Comparison of ENCODE assay signal across 1 cellular context in the genomic region with DNA sequence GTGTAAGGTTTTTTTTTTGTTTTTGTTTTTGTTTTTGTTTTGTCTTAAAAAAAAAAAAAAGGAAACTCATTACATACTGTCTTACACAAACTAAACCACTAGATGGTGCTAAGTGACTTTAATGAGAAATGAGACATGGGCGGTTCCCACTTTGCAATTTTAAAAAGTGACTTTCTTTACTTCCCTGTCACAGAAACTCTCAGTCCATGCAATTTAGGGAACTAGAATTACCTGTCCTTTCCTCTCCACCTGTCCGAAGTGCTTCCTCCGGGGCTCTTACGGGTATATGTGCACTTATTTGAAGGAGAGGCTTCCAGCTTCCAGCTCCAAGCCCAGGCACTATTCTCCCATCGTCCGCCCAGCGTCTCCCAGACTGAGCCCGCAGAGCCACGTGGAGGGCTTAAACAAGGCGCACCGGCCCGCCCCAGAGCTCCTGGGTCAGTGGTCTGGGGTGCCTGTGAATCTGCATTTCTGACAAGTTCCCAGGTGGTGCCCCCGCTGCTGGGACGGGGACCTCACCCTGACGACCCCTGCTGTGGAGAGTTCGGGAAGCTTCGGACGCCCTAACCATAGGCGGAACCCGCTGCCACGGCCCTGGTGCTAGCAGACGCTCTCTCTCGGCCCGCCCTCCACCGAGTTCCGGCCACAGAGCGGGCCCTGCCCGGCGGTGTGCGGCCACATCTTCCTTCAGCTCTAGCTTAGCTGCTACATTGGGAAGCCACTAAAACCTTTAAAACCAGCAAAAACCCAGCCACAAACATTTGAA.
TF ChIP-seq lines count a peak whose summit lies in the region.

No MANE protein-coding gene starts in this region.

TF ChIP-seq in HepG2, 621 proteins besides CTCF, POLR2A, EP300 and RAD21 (continued from another document and continues in another):
- TF ChIP-seq, protein P1, sequence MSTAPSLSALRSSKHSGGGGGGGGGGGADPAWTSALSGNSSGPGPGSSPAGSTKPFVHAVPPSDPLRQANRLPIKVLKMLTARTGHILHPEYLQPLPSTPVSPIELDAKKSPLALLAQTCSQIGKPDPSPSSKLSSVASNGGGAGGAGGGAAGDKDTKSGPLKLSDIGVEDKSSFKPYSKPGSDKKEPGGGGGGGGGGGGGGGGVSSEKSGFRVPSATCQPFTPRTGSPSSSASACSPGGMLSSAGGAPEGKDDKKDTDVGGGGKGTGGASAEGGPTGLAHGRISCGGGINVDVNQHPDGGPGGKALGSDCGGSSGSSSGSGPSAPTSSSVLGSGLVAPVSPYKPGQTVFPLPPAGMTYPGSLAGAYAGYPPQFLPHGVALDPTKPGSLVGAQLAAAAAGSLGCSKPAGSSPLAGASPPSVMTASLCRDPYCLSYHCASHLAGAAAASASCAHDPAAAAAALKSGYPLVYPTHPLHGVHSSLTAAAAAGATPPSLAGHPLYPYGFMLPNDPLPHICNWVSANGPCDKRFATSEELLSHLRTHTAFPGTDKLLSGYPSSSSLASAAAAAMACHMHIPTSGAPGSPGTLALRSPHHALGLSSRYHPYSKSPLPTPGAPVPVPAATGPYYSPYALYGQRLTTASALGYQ (CRISPR knock-in tag; IDR thresholded peaks at IDR 0.05) = peak; percentile 50
- TF ChIP-seq ZNF720 (CRISPR knock-in tag; IDR thresholded peaks at IDR 0.05) (no peak), MTF1 (CRISPR knock-in tag; IDR thresholded peaks at IDR 0.05) (no peak), ZNF747 (CRISPR knock-in tag; IDR thresholded peaks at IDR 0.05; ENCODE audit: borderline replicate concordance) (no peak), NR2F2 (IDR thresholded peaks at IDR 0.05; ENCODE audit: borderline replicate concordance, low read depth) (no peak), SOX5 (CRISPR knock-in tag; IDR thresholded peaks at IDR 0.05; ENCODE audit: borderline replicate concordance) (no peak; the same call in 1 of the 2 replicates), PCBP1 (IDR thresholded peaks at IDR 0.05; ENCODE audit: borderline replicate concordance, low read depth, low read length) (0 out of 2 replicates have a peak, but pooled peaks have one; percentile 53), TEAD2 (CRISPR knock-in tag; IDR thresholded peaks at IDR 0.05) (no peak), MZF1 (CRISPR knock-in tag; IDR thresholded peaks at IDR 0.05; ENCODE audit: borderline replicate concordance) (no peak), ZNF264 (CRISPR knock-in tag; IDR thresholded peaks at IDR 0.05) (no peak), MED8 (CRISPR knock-in tag; IDR thresholded peaks at IDR 0.05; ENCODE audit: insufficient replicate concordance) (no peak), PLRG1 (conservative IDR thresholded peaks at IDR 0.05) (no peak), HMGA1 (CRISPR knock-in tag; conservative IDR thresholded peaks at IDR 0.05) (no peak), ZNF615 (CRISPR knock-in tag; IDR thresholded peaks at IDR 0.05; ENCODE audit: borderline replicate concordance) (peak; percentile 95; the same call in 1 of the 2 replicates), YY1 (IDR thresholded peaks at IDR 0.05; ENCODE audit: insufficient read depth, insufficient replicate concordance, low read depth, low read length) (no peak), ZNF614 (CRISPR knock-in tag; IDR thresholded peaks at IDR 0.05; ENCODE audit: borderline replicate concordance) (no peak), MBNL3 (CRISPR knock-in tag; conservative IDR thresholded peaks at IDR 0.05) (no peak), IKZF1 (IDR thresholded peaks at IDR 0.05) (no peak), FOXC1 (CRISPR knock-in tag; IDR thresholded peaks at IDR 0.05; ENCODE audit: borderline replicate concordance) (peak; percentile 62; the same call in 1 of the 2 replicates), RAD51 (IDR thresholded peaks at IDR 0.05; ENCODE audit: borderline replicate concordance) (no peak), ZNF761 (CRISPR knock-in tag; conservative IDR thresholded peaks at IDR 0.05) (no peak), ZNF225 (CRISPR knock-in tag; IDR thresholded peaks at IDR 0.05) (peak; percentile 96), ZFY (CRISPR knock-in tag; IDR thresholded peaks at IDR 0.05) (peak; percentile 58)
- TF ChIP-seq, protein P2, sequence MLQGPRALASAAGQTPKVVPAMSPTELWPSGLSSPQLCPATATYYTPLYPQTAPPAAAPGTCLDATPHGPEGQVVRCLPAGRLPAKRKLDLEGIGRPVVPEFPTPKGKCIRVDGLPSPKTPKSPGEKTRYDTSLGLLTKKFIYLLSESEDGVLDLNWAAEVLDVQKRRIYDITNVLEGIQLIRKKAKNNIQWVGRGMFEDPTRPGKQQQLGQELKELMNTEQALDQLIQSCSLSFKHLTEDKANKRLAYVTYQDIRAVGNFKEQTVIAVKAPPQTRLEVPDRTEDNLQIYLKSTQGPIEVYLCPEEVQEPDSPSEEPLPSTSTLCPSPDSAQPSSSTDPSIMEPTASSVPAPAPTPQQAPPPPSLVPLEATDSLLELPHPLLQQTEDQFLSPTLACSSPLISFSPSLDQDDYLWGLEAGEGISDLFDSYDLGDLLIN (CRISPR knock-in tag; IDR thresholded peaks at IDR 0.05; ENCODE audit: borderline replicate concordance) = no peak
- TF ChIP-seq, protein P3, sequence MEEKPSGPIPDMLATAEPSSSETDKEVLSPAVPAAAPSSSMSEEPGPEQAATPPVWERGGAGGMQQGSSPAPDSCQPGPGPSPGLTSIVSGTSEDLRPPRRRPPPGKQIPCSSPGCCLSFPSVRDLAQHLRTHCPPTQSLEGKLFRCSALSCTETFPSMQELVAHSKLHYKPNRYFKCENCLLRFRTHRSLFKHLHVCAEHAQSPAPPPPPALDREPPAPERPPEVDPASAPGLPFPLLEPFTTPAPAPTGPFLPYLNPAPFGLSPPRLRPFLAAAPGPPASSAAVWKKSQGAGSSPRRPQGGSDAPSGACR (CRISPR knock-in tag; IDR thresholded peaks at IDR 0.05) = no peak
- TF ChIP-seq, protein P4, sequence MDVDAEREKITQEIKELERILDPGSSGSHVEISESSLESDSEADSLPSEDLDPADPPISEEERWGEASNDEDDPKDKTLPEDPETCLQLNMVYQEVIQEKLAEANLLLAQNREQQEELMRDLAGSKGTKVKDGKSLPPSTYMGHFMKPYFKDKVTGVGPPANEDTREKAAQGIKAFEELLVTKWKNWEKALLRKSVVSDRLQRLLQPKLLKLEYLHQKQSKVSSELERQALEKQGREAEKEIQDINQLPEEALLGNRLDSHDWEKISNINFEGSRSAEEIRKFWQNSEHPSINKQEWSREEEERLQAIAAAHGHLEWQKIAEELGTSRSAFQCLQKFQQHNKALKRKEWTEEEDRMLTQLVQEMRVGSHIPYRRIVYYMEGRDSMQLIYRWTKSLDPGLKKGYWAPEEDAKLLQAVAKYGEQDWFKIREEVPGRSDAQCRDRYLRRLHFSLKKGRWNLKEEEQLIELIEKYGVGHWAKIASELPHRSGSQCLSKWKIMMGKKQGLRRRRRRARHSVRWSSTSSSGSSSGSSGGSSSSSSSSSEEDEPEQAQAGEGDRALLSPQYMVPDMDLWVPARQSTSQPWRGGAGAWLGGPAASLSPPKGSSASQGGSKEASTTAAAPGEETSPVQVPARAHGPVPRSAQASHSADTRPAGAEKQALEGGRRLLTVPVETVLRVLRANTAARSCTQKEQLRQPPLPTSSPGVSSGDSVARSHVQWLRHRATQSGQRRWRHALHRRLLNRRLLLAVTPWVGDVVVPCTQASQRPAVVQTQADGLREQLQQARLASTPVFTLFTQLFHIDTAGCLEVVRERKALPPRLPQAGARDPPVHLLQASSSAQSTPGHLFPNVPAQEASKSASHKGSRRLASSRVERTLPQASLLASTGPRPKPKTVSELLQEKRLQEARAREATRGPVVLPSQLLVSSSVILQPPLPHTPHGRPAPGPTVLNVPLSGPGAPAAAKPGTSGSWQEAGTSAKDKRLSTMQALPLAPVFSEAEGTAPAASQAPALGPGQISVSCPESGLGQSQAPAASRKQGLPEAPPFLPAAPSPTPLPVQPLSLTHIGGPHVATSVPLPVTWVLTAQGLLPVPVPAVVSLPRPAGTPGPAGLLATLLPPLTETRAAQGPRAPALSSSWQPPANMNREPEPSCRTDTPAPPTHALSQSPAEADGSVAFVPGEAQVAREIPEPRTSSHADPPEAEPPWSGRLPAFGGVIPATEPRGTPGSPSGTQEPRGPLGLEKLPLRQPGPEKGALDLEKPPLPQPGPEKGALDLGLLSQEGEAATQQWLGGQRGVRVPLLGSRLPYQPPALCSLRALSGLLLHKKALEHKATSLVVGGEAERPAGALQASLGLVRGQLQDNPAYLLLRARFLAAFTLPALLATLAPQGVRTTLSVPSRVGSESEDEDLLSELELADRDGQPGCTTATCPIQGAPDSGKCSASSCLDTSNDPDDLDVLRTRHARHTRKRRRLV (CRISPR knock-in tag; IDR thresholded peaks at IDR 0.05) = peak; percentile 93
- TF ChIP-seq, protein P5, sequence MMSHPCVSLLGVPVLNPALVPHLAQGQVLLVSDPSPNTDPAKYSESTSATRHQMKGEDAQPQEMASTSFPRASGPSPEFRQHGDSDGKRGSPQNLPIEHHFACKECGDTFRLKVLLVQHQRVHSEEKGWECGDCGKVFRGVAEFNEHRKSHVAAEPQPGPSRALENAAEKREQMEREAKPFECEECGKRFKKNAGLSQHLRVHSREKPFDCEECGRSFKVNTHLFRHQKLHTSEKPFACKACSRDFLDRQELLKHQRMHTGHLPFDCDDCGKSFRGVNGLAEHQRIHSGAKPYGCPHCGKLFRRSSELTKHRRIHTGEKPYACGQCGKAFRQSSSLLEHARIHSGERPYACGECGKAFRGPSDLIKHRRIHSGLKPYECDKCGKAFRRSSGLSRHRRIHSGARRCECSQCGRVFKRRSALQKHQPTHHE (CRISPR knock-in tag; IDR thresholded peaks at IDR 0.05; ENCODE audit: borderline replicate concordance) = no peak
- TF ChIP-seq, protein P6, sequence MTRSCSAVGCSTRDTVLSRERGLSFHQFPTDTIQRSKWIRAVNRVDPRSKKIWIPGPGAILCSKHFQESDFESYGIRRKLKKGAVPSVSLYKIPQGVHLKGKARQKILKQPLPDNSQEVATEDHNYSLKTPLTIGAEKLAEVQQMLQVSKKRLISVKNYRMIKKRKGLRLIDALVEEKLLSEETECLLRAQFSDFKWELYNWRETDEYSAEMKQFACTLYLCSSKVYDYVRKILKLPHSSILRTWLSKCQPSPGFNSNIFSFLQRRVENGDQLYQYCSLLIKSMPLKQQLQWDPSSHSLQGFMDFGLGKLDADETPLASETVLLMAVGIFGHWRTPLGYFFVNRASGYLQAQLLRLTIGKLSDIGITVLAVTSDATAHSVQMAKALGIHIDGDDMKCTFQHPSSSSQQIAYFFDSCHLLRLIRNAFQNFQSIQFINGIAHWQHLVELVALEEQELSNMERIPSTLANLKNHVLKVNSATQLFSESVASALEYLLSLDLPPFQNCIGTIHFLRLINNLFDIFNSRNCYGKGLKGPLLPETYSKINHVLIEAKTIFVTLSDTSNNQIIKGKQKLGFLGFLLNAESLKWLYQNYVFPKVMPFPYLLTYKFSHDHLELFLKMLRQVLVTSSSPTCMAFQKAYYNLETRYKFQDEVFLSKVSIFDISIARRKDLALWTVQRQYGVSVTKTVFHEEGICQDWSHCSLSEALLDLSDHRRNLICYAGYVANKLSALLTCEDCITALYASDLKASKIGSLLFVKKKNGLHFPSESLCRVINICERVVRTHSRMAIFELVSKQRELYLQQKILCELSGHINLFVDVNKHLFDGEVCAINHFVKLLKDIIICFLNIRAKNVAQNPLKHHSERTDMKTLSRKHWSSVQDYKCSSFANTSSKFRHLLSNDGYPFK (CRISPR knock-in tag; IDR thresholded peaks at IDR 0.05; ENCODE audit: borderline replicate concordance) = 0 out of 2 replicates have a peak, but pooled peaks have one; percentile 7
- TF ChIP-seq, protein P7, sequence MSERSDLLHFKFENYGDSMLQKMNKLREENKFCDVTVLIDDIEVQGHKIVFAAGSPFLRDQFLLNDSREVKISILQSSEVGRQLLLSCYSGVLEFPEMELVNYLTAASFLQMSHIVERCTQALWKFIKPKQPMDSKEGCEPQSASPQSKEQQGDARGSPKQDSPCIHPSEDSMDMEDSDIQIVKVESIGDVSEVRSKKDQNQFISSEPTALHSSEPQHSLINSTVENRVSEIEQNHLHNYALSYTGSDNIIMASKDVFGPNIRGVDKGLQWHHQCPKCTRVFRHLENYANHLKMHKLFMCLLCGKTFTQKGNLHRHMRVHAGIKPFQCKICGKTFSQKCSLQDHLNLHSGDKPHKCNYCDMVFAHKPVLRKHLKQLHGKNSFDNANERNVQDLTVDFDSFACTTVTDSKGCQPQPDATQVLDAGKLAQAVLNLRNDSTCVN (CRISPR knock-in tag; IDR thresholded peaks at IDR 0.05; ENCODE audit: borderline replicate concordance) = 0 out of 2 replicates have a peak, but pooled peaks have one; percentile 34
- TF ChIP-seq, protein P8, sequence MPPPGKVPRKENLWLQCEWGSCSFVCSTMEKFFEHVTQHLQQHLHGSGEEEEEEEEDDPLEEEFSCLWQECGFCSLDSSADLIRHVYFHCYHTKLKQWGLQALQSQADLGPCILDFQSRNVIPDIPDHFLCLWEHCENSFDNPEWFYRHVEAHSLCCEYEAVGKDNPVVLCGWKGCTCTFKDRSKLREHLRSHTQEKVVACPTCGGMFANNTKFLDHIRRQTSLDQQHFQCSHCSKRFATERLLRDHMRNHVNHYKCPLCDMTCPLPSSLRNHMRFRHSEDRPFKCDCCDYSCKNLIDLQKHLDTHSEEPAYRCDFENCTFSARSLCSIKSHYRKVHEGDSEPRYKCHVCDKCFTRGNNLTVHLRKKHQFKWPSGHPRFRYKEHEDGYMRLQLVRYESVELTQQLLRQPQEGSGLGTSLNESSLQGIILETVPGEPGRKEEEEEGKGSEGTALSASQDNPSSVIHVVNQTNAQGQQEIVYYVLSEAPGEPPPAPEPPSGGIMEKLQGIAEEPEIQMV (CRISPR knock-in tag; IDR thresholded peaks at IDR 0.05; ENCODE audit: low read depth) = peak; percentile 64; the same call in 1 of the 2 replicates
- TF ChIP-seq, protein P9, sequence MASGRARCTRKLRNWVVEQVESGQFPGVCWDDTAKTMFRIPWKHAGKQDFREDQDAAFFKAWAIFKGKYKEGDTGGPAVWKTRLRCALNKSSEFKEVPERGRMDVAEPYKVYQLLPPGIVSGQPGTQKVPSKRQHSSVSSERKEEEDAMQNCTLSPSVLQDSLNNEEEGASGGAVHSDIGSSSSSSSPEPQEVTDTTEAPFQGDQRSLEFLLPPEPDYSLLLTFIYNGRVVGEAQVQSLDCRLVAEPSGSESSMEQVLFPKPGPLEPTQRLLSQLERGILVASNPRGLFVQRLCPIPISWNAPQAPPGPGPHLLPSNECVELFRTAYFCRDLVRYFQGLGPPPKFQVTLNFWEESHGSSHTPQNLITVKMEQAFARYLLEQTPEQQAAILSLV (CRISPR knock-in tag; IDR thresholded peaks at IDR 0.05; ENCODE audit: borderline replicate concordance) = no peak
- TF ChIP-seq, protein P10, sequence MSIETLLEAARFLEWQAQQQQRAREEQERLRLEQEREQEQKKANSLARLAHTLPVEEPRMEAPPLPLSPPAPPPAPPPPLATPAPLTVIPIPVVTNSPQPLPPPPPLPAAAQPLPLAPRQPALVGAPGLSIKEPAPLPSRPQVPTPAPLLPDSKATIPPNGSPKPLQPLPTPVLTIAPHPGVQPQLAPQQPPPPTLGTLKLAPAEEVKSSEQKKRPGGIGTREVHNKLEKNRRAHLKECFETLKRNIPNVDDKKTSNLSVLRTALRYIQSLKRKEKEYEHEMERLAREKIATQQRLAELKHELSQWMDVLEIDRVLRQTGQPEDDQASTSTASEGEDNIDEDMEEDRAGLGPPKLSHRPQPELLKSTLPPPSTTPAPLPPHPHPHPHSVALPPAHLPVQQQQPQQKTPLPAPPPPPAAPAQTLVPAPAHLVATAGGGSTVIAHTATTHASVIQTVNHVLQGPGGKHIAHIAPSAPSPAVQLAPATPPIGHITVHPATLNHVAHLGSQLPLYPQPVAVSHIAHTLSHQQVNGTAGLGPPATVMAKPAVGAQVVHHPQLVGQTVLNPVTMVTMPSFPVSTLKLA (IDR thresholded peaks at IDR 0.05) = peak; percentile 21; the same call in 1 of the 2 replicates
- TF ChIP-seq, protein P11, sequence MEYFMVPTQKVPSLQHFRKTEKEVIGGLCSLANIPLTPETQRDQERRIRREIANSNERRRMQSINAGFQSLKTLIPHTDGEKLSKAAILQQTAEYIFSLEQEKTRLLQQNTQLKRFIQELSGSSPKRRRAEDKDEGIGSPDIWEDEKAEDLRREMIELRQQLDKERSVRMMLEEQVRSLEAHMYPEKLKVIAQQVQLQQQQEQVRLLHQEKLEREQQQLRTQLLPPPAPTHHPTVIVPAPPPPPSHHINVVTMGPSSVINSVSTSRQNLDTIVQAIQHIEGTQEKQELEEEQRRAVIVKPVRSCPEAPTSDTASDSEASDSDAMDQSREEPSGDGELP (IDR thresholded peaks at IDR 0.05; ENCODE audit: borderline replicate concordance, low read depth) = no peak
